ENCODE assay signal across 8 cellular contexts in the genomic region with DNA sequence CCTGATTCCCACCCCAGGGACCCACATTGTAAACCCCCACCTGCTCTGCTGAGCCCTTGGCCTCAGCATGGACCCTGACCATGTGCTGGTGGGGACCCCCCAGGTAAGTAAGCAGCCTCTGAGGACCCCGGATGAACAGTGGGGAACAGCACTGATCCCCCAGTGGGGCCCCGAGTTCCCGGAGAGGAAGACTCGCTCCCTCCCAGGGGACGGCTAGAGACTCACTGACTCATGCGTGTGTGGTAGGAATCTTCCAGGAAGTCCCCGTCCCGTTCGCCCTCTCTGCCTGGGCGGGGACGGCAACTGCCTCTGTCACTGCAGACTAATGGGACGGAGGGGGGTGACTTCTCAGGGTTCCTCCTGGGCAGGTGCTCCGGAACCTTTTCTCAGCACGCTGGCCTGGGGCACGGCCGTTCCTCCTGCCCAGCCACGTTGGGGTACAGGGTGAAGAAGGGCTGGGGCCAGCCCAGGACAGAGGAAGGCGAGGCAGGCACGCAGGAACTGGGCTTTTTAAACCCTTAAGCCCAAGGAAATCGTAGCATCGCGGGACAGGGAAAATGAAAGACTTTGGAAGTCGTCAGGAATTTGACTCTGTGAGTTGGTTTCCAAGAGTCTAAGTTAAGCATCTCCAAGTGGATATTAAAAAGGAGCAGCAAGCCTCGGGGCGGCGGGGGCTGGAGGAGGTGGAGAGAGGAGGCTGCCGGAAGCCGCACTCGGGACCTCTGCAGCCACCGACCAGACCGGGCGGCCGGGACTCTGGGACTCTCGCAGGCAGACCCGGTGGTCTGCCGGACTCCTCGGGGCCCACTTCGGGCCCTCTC.
DNase-seq lines count a peak whose midpoint lies in the region; ATAC-seq, FAIRE-seq and TF ChIP-seq lines count a peak whose summit lies in the region.

No MANE protein-coding gene starts in this region.

- no peak for TF ChIP-seq EP300 in HepG2 (IDR thresholded peaks at IDR 0.05; ENCODE audit: low read depth in 2 of 2, low read length in 2 of 2)
- no peak for TF ChIP-seq EP300 in HepG2 (CRISPR knock-in tag; IDR thresholded peaks at IDR 0.05; ENCODE audit: borderline replicate concordance)

- H3K4me1 Mint-ChIP-seq in T-helper 17 cell: peaks cover 25% of the 10 kb centered on the region

- peak; percentile 92 for DNase-seq in EH (ENCODE audit: low read depth)
- DNase-seq in T-helper 17 cell: peak; percentile 35 to 54 (median 41)
- peak; percentile 74 for DNase-seq in bronchial epithelial cell (ENCODE audit: low read depth)
- no peak for DNase-seq in HepG2 (ENCODE audit: low spot score)
- peak; percentile 57 to 70 (median 61) for DNase-seq in stimulated activated CD4-positive, alpha-beta T cell treated with anti-CD3 and anti-CD28 coated beads, TNF-alpha, amount 100 ng/mL, for 4 hours (ENCODE audit: low read depth in 3 of 3)
- no peak for DNase-seq in NCI-H2081 treated with DMSO at 0.1 percent for 48 hours (lab: John Stamatoyannopoulos, UW)

- ATAC-seq in HG03108 (IDR thresholded peaks at IDR 0.05; ENCODE audit: unreplicated experiment) (peak; percentile 34), T-helper 17 cell (peak; percentile 91), HepG2 (no peak), GM21737 (IDR thresholded peaks at IDR 0.05; ENCODE audit: unreplicated experiment) (no peak)

- no peak overlapping the region for H3K27ac ChIP-seq in HepG2 (ENCODE audit: extremely low read length, insufficient read depth, low read length)

- no peaks in the 10 kb centered on the region for H3K36me3 Mint-ChIP-seq in T-helper 17 cell (ENCODE audit: low read depth)

- H3K27me3 ChIP-seq in bronchial epithelial cell (ENCODE audit: control insufficient read depth, insufficient read depth, low read length) (no peaks in the 10 kb centered on the region), HepG2 (ENCODE audit: control insufficient read depth in 1 of 2, insufficient read depth in 2 of 2, low read length in 2 of 2) (no peaks in the 10 kb centered on the region)

- peaks cover 80% of the 10 kb centered on the region for H3K79me2 ChIP-seq in HepG2 (ENCODE audit: insufficient read depth, low read length)

- no peak overlapping the region for H3K9ac ChIP-seq in HepG2 (ENCODE audit: insufficient read depth, low read depth, low read length)

- H3K4me3 ChIP-seq in bronchial epithelial cell (ENCODE audit: low read depth, low read length) (peak overlapping the region; percentile 1), HepG2 (replicated peaks in 1 of 3; ENCODE audit: insufficient read depth in 1 of 3, low read depth in 2 of 3, low read length in 3 of 3) (no peak overlapping the region)

- peak overlapping the region; percentile 94 for H3K27ac Mint-ChIP-seq in T-helper 17 cell

- POLR2A ChIA-PET in HepG2 (lab: Yijun Ruan, JAX): no interaction called here

- H3K36me3 ChIP-seq in bronchial epithelial cell (ENCODE audit: control insufficient read depth, insufficient read depth, low read length) (peaks cover 24% of the 10 kb centered on the region), HepG2 (replicated peaks in 1 of 2; ENCODE audit: control insufficient read depth in 1 of 2, insufficient read depth in 2 of 2, low read length in 2 of 2) (peaks cover 19 to 52% of the 10 kb centered on the region in 2 experiments)

- WGBS in HepG2 (ENCODE audit: low lambda C conversion rate): 96% methylated on average over 33 of the region's 38 CpGs

- H3K4me2 ChIP-seq in HepG2 (ENCODE audit: low read depth, low read length): no peak overlapping the region

- TF ChIP-seq CTCF in bronchial epithelial cell (IDR thresholded peaks at IDR 0.05; ENCODE audit: insufficient read depth, low read length, severe bottlenecking) (no peak), HepG2 (CRISPR knock-in tag; IDR thresholded peaks at IDR 0.05) (no peak)

- CTCF ChIA-PET in HepG2 (lab: Yijun Ruan, JAX; ENCODE audit: low intra/inter-chr PET ratio, low total read pairs): no interaction called here

- peaks cover 52% of the 10 kb centered on the region for H3K4me1 ChIP-seq in HepG2 (ENCODE audit: insufficient read depth, low read length)

- no peak for TF ChIP-seq POLR2A in HepG2 (IDR thresholded peaks at IDR 0.05; ENCODE audit: insufficient read depth in 1 of 2, low read depth in 2 of 2, low read length in 2 of 2)

- no peaks in the 10 kb centered on the region for H3K27me3 Mint-ChIP-seq in T-helper 17 cell

- H3K9me3 ChIP-seq in T-helper 17 cell (ENCODE audit: control insufficient read depth, low read length, poor library complexity, severe bottlenecking) (no peaks in the 10 kb centered on the region), HepG2 (ENCODE audit: low read length) (no peaks in the 10 kb centered on the region)

- no peak overlapping the region for H2AFZ ChIP-seq in HepG2 (ENCODE audit: low read length)

- FAIRE-seq in bronchial epithelial cell (lab: Jason Lieb, UNC): no peak
- FAIRE-seq in HepG2 (lab: Jason Lieb, UNC): no peak

- peak overlapping the region; percentile 89 for H3K4me3 Mint-ChIP-seq in T-helper 17 cell

- BruUV-seq in HepG2 (replicated peaks; lab: Mats Ljungman, UMichigan): no TSS peak

- intact Hi-C loops in HepG2 (cut with micrococcal nuclease; ENCODE audit: unreplicated experiment): loop anchor here (5.0 kb wide), 1 partner anchor 32 kb away; no protein-coding TSS in a partner anchor

- peaks cover 58% of the 10 kb centered on the region; the same call in 1 of the 2 replicates for H4K20me1 ChIP-seq in HepG2 (ENCODE audit: insufficient read depth, low read length)

- no peak for TF ChIP-seq RAD21 in HepG2 (CRISPR knock-in tag; IDR thresholded peaks at IDR 0.05)

- in situ Hi-C loops in HepG2 (cut with HindIII; ENCODE audit: extremely low pct_ligation_motif_present, low pct_unique_long_range_greater_than_20kb): no loop called here

TF ChIP-seq in HepG2, 621 proteins besides CTCF, POLR2A, EP300 and RAD21 (continues in another document):
- TF ChIP-seq RFX5 (IDR thresholded peaks at IDR 0.05; ENCODE audit: low read depth, low read length) (0 out of 2 replicates have a peak, but pooled peaks have one; percentile 57), ZNF33B (CRISPR knock-in tag; IDR thresholded peaks at IDR 0.05) (no peak), ELF1 (CRISPR knock-in tag; IDR thresholded peaks at IDR 0.05) (no peak), CAMTA2 (CRISPR knock-in tag; IDR thresholded peaks at IDR 0.05; ENCODE audit: borderline replicate concordance) (no peak), ZNF441 (CRISPR knock-in tag; IDR thresholded peaks at IDR 0.05; ENCODE audit: borderline replicate concordance) (no peak), AGO2 (optimal IDR thresholded peaks at IDR 0.05; ENCODE audit: low read depth, low read length) (peak; percentile 5), MEIS2 (CRISPR knock-in tag; IDR thresholded peaks at IDR 0.05) (no peak), ZNF484 (CRISPR knock-in tag; IDR thresholded peaks at IDR 0.05; ENCODE audit: borderline replicate concordance, low read depth) (no peak), ZNF768 (CRISPR knock-in tag; IDR thresholded peaks at IDR 0.05) (peak; percentile 30; the same call in 1 of the 2 replicates), HNRNPH1 (optimal IDR thresholded peaks at IDR 0.05; ENCODE audit: low read depth, low read length) (no peak), KDM2A (CRISPR knock-in tag; IDR thresholded peaks at IDR 0.05; ENCODE audit: borderline replicate concordance, low read depth) (no peak), NR2F1 (CRISPR knock-in tag; IDR thresholded peaks at IDR 0.05) (no peak)
- TF ChIP-seq, protein P1, sequence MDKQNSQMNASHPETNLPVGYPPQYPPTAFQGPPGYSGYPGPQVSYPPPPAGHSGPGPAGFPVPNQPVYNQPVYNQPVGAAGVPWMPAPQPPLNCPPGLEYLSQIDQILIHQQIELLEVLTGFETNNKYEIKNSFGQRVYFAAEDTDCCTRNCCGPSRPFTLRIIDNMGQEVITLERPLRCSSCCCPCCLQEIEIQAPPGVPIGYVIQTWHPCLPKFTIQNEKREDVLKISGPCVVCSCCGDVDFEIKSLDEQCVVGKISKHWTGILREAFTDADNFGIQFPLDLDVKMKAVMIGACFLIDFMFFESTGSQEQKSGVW (CRISPR knock-in tag; IDR thresholded peaks at IDR 0.05; ENCODE audit: borderline replicate concordance): no peak
- TF ChIP-seq, protein P2, sequence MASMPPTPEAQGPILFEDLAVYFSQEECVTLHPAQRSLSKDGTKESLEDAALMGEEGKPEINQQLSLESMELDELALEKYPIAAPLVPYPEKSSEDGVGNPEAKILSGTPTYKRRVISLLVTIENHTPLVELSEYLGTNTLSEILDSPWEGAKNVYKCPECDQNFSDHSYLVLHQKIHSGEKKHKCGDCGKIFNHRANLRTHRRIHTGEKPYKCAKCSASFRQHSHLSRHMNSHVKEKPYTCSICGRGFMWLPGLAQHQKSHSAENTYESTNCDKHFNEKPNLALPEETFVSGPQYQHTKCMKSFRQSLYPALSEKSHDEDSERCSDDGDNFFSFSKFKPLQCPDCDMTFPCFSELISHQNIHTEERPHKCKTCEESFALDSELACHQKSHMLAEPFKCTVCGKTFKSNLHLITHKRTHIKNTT (CRISPR knock-in tag; IDR thresholded peaks at IDR 0.05): no peak
- TF ChIP-seq, protein P3, sequence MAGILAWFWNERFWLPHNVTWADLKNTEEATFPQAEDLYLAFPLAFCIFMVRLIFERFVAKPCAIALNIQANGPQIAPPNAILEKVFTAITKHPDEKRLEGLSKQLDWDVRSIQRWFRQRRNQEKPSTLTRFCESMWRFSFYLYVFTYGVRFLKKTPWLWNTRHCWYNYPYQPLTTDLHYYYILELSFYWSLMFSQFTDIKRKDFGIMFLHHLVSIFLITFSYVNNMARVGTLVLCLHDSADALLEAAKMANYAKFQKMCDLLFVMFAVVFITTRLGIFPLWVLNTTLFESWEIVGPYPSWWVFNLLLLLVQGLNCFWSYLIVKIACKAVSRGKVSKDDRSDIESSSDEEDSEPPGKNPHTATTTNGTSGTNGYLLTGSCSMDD (CRISPR knock-in tag; IDR thresholded peaks at IDR 0.05): no peak

Comparison
In these comparisons a context has a peak if more than half of its experiments do, and no peak if none do; other contexts are left out.
1. DNase-seq: peak in EH (single experiment), T-helper 17 cell (3 of 3), bronchial epithelial cell (single experiment) and stimulated activated CD4-positive, alpha-beta T cell treated with anti-CD3 and anti-CD28 coated beads, TNF-alpha, amount 100 ng/mL, for 4 hours (3 of 3); none in HepG2 (single experiment) and NCI-H2081 treated with DMSO at 0.1 percent for 48 hours (single experiment).
2. ATAC-seq: peak in HG03108 (single experiment) and T-helper 17 cell (single experiment); none in HepG2 (single experiment) and GM21737 (single experiment).